2 cellular contexts compared by ENCODE assay signal in genomic region chr5:124908603-124909451, GRCh38.
A peak's percentile ranks its signal among the peaks of the same experiment; 100 is the strongest.
TF ChIP-seq lines count a peak whose summit lies in the region.

No MANE protein-coding gene starts in this region.

TF ChIP-seq in IMR-90, 13 proteins besides CTCF, POLR2A, EP300 and RAD21:
- TF ChIP-seq ELK1 (IDR thresholded peaks at IDR 0.05; ENCODE audit: borderline replicate concordance, low read depth, low read length), result no peak

TF ChIP-seq in K562, 482 proteins besides CTCF, POLR2A, EP300 and RAD21 (continued from another document):
- TF ChIP-seq CEBPG (CRISPR knock-in tag; IDR thresholded peaks at IDR 0.05) (no peak), CEBPG (tag; conservative IDR thresholded peaks at IDR 0.05 in 1 of 2, IDR thresholded peaks at IDR 0.05 in 1 of 2) (peak in 1 of 2 experiments; percentile 59; a peak in 2 of 4 replicates), FOSL1 (tag; conservative IDR thresholded peaks at IDR 0.05) (0 out of 2 replicates have a peak, but pooled peaks have one; percentile 13)
